ENCODE assay signal across 16 cellular contexts in genomic region chr3:124230928-124231456, GRCh38.
"Had no signal": no experiment of that assay in that cellular context is flagged by ENCODE, and none has a peak within 500 bp of the region (broad histone marks: within the 10 kb centered on the region; RNA-seq: fewer than 3 reads in every experiment).

No MANE protein-coding gene starts in this region.

- H3K27ac ChIP-seq: cardiac muscle cell, foreskin keratinocyte, tibial nerve, vagina, WERI-Rb-1 had no signal

- H3K4me1 ChIP-seq: foreskin keratinocyte, tibial nerve, vagina had no signal

- H3K4me1 Mint-ChIP-seq: activated CD8-positive, alpha-beta memory T cell treated with anti-CD3 and anti-CD28 coated beads, Interleukin-2, amount 10 ng/mL, durations not matched to agents 7 days and 5 days; activated naive CD8-positive, alpha-beta T cell treated with anti-CD3 and anti-CD28 coated beads for 36 hours; naive thymus-derived CD8-positive, alpha-beta T cell; stimulated activated naive B cell treated with anti-CD40 and anti-IgM and Interleukin-4, amounts not matched to agents 10 μg/mL and 1 μg/mL and 100 μg/mL, for 72 hours had no signal

- ATAC-seq: activated CD8-positive, alpha-beta memory T cell treated with anti-CD3 and anti-CD28 coated beads, Interleukin-2, amount 10 ng/mL, durations not matched to agents 7 days and 5 days; foreskin keratinocyte; naive thymus-derived CD8-positive, alpha-beta T cell; stimulated activated naive B cell treated with anti-CD40 and anti-IgM and Interleukin-4, amounts not matched to agents 10 μg/mL and 1 μg/mL and 100 μg/mL, for 72 hours had no signal

- H3K27me3 ChIP-seq: dorsolateral prefrontal cortex, tibial nerve, vagina had no signal

- H3K9me3 ChIP-seq: vagina had no signal

- H3K4me3 ChIP-seq: cardiac muscle cell, dorsolateral prefrontal cortex, tibial nerve, vagina had no signal

- H3K36me3 Mint-ChIP-seq: activated CD8-positive, alpha-beta memory T cell treated with anti-CD3 and anti-CD28 coated beads, Interleukin-2, amount 10 ng/mL, durations not matched to agents 7 days and 5 days; activated naive CD8-positive, alpha-beta T cell treated with anti-CD3 and anti-CD28 coated beads for 36 hours; naive thymus-derived CD8-positive, alpha-beta T cell; stimulated activated naive B cell treated with anti-CD40 and anti-IgM and Interleukin-4, amounts not matched to agents 10 μg/mL and 1 μg/mL and 100 μg/mL, for 72 hours had no signal

- DNase-seq: activated CD4-positive, alpha-beta T cell treated with anti-CD3 and anti-CD28 coated beads, Interleukin-2, amount 50 U/mL, for 48 hours; activated CD8-positive, alpha-beta memory T cell treated with anti-CD3 and anti-CD28 coated beads, Interleukin-2, amount 10 ng/mL, durations not matched to agents 7 days and 5 days; activated naive CD4-positive, alpha-beta T cell; activated naive CD8-positive, alpha-beta T cell treated with anti-CD3 and anti-CD28 coated beads for 36 hours; foreskin keratinocyte; mesenchymal stem cell; naive thymus-derived CD8-positive, alpha-beta T cell; retina; stimulated activated naive B cell treated with anti-CD40 and anti-IgM and Interleukin-4, amounts not matched to agents 10 μg/mL and 1 μg/mL and 100 μg/mL, for 72 hours; SW 1271; T-helper 2 cell; WERI-Rb-1 had no signal

- H3K27ac Mint-ChIP-seq: activated CD8-positive, alpha-beta memory T cell treated with anti-CD3 and anti-CD28 coated beads, Interleukin-2, amount 10 ng/mL, durations not matched to agents 7 days and 5 days; activated naive CD8-positive, alpha-beta T cell treated with anti-CD3 and anti-CD28 coated beads for 36 hours; naive thymus-derived CD8-positive, alpha-beta T cell; stimulated activated naive B cell treated with anti-CD40 and anti-IgM and Interleukin-4, amounts not matched to agents 10 μg/mL and 1 μg/mL and 100 μg/mL, for 72 hours had no signal

- H3K36me3 ChIP-seq: cardiac muscle cell, vagina had no signal

- H3K4me3 Mint-ChIP-seq: activated CD8-positive, alpha-beta memory T cell treated with anti-CD3 and anti-CD28 coated beads, Interleukin-2, amount 10 ng/mL, durations not matched to agents 7 days and 5 days; activated naive CD8-positive, alpha-beta T cell treated with anti-CD3 and anti-CD28 coated beads for 36 hours; naive thymus-derived CD8-positive, alpha-beta T cell; stimulated activated naive B cell treated with anti-CD40 and anti-IgM and Interleukin-4, amounts not matched to agents 10 μg/mL and 1 μg/mL and 100 μg/mL, for 72 hours had no signal
